In the genomic region with DNA sequence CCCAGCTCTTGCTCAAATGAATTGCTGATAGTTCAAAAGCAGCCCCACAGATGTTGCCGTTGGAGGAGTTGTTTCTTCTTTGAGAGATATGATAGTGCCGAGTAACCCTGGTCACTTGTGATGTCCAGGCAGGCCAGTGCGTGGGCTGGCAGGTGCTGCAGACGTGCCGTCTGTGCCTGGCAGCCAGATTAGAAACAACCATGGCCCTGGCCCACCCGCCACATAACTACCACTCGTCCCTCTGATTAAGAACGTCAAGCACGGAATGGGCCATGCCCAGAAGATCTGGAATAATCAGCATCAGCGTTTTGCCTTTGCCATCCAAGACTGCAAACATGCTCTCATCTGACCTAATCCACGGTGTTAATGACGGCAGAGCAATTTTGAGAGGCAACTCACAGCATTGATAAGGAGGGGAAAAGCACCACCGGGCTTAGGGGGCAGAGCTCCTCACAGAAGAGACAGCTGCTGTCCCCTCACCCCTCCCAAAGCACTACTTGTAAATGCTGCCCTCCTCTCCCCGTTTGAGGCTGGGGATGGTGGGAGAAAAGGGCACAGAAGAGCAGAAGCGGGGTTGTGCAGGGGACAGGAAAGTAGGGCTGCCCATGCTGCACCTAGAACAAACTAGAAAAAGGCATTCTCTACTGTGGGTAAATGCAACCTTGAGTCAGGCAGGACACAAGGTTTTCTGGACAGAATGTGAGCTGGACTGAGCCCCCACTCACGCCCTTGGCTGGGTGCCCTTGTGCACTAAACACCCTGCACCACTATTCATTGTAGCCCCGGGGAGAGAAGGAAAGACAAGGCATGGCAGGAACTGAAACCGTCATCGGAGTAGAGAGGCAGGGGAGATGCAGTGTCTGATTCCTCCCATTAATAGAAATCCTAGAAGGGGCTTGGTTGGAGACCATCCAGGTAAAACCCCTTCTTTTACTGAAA, we compare ENCODE assay signal across 1 cellular context.
TF ChIP-seq lines count a peak whose summit lies in the region.

No MANE protein-coding gene starts in this region.

TF ChIP-seq in H1, 55 proteins besides CTCF, POLR2A, EP300 and RAD21:
- TF ChIP-seq CREB1 (IDR thresholded peaks at IDR 0.05) (no peak), TEAD4 (IDR thresholded peaks at IDR 0.05; ENCODE audit: low read depth, low read length) (no peak), SP2 (IDR thresholded peaks at IDR 0.05; ENCODE audit: low read length) (no peak), SRF (IDR thresholded peaks at IDR 0.05; ENCODE audit: low read depth, low read length) (no peak), SP4 (IDR thresholded peaks at IDR 0.05; ENCODE audit: low read length) (no peak), FOSL1 (IDR thresholded peaks at IDR 0.05; ENCODE audit: insufficient read depth, low read depth, low read length) (no peak)
TF ChIP-seq in H1: peak in this region for 0.
